Comparison of ENCODE assay signal across 24 cellular contexts in genomic region chr17:17382060-17382449, GRCh38.
"Had no signal": no experiment of that assay in that cellular context is flagged by ENCODE, and none has a peak within 500 bp of the region (broad histone marks: within the 10 kb centered on the region; RNA-seq: fewer than 3 reads in every experiment).

No MANE protein-coding gene starts in this region.

- FAIRE-seq: astrocyte, RCC 7860 had no signal

- H3K27ac ChIP-seq: brain microvascular endothelial cell, cardiac muscle cell, SJSA1 had no signal

- H3K4me3 ChIP-seq: cardiac muscle cell, SJSA1 had no signal

- H3K36me3 ChIP-seq: brain microvascular endothelial cell, cardiac muscle cell, SJSA1 had no signal

- DNase-seq: activated CD4-positive, alpha-beta T cell treated with anti-CD3 and anti-CD28 coated beads for 48 hours; activated CD4-positive, alpha-beta T cell treated with anti-CD3 and anti-CD28 coated beads, Interleukin-2, amount 50 U/mL, for 4 hours; activated CD4-positive, CD25-positive, alpha-beta regulatory T cell treated with anti-CD3 and anti-CD28 coated beads, Interleukin-2, amount 50 U/mL, for 72 hours; activated CD8-positive, alpha-beta memory T cell treated with anti-CD3 and anti-CD28 coated beads, Interleukin-2, amount 10 ng/mL, durations not matched to agents 7 days and 5 days; activated effector memory CD4-positive, alpha-beta T cell treated with anti-CD3 and anti-CD28 coated beads, Interleukin-2, amount 50 U/mL, for 16 hours; activated naive CD4-positive, alpha-beta T cell treated with Interleukin-2 at 50 U/mL for 16 hours; activated naive CD8-positive, alpha-beta T cell treated with anti-CD3 and anti-CD28 coated beads, Interleukin-2, amount 50 U/mL, for 24 hours; activated T-cell treated with anti-CD3 and anti-CD28 coated beads, Interleukin-2, amount 50 U/mL, for 24 hours; brain microvascular endothelial cell; Karpas-422; NCI-H1105 treated with DMSO at 0.1 percent for 48 hours; NCI-H1436 treated with DMSO at 0.1 percent for 48 hours; NCI-H187; NCI-H2081 treated with DMSO at 0.1 percent for 48 hours; NCI-H446; PC-3; SHP77 had no signal

- H3K27me3 ChIP-seq: SJSA1 had no signal

- ATAC-seq: activated CD8-positive, alpha-beta memory T cell treated with anti-CD3 and anti-CD28 coated beads, Interleukin-2, amount 10 ng/mL, durations not matched to agents 7 days and 5 days; activated naive CD4-positive, alpha-beta T cell treated with anti-CD3 and anti-CD28 coated beads, Interleukin-2, amount 50 U/mL, for 72 hours; activated naive CD8-positive, alpha-beta T cell treated with anti-CD3 and anti-CD28 coated beads, Interleukin-2, amount 50 U/mL, for 24 hours; PC-3; SK-N-SH treated with all-trans-retinoic acid at 6 μM for 48 hours; WTC11 had no signal

- H3K9me3 ChIP-seq: SJSA1 had no signal
